32 cellular contexts compared by ENCODE assay signal in genomic region chr2:173584000-173584399, GRCh38.
"Had no signal": no experiment of that assay in that cellular context is flagged by ENCODE, and none has a peak within 500 bp of the region (broad histone marks: within the 10 kb centered on the region; RNA-seq: fewer than 3 reads in every experiment).

No MANE protein-coding gene starts in this region.

- H3K27ac ChIP-seq: adrenal gland, ascending aorta, body of pancreas, brain microvascular endothelial cell, breast epithelium, cardiac muscle cell had no signal

- H3K4me1 ChIP-seq: adrenal gland, ascending aorta, breast epithelium had no signal

- FAIRE-seq: astrocyte, colon had no signal

- DNase-seq: activated effector memory CD4-positive, alpha-beta T cell treated with anti-CD3 and anti-CD28 coated beads, Interleukin-2, amount 50 U/mL, for 16 hours; activated effector memory CD4-positive, alpha-beta T cell treated with Interleukin-2 at 50 U/mL for 16 hours; activated gamma-delta T cell; activated gamma-delta T cell treated with Interleukin-2 at 50 U/mL for 16 hours; activated naive CD4-positive, alpha-beta T cell; activated naive CD4-positive, alpha-beta T cell treated with anti-CD3 and anti-CD28 coated beads for 36 hours; activated naive CD4-positive, alpha-beta T cell treated with anti-CD3 and anti-CD28 coated beads, Interleukin-2, amount 10 ng/mL, durations not matched to agents 7 days and 5 days; activated naive CD4-positive, alpha-beta T cell treated with anti-CD3 and anti-CD28 coated beads, Interleukin-2, amount 50 U/mL, for 16 hours; activated naive CD4-positive, alpha-beta T cell treated with Interleukin-2 at 50 U/mL for 16 hours; activated naive CD8-positive, alpha-beta T cell treated with anti-CD3 and anti-CD28 coated beads for 36 hours; activated naive CD8-positive, alpha-beta T cell treated with anti-CD3 and anti-CD28 coated beads, Interleukin-2, amount 10 ng/mL, durations not matched to agents 7 days and 5 days; activated naive CD8-positive, alpha-beta T cell treated with anti-CD3 and anti-CD28 coated beads, Interleukin-2, amount 50 U/mL, for 24 hours; activated T-cell treated with anti-CD3 and anti-CD28 coated beads, Interleukin-2, amount 50 U/mL, for 4 hours; activated T-cell treated with anti-CD3 and anti-CD28 coated beads, Interleukin-2, amount 50 U/mL, for 48 hours; activated T-cell treated with anti-CD3 and anti-CD28 coated beads, Interleukin-2, amount 50 U/mL, for 72 hours; adrenal gland; amniotic stem cell; amygdala; anterior cingulate cortex; aorta; body of pancreas; brain microvascular endothelial cell; caudate nucleus; central memory CD4-positive, alpha-beta T cell; cerebellar nuclear complex had no signal

- H3K27me3 ChIP-seq: ascending aorta, body of pancreas, brain microvascular endothelial cell, breast epithelium, cardiac muscle cell had no signal

- H3K4me3 ChIP-seq: adrenal gland, ascending aorta, body of pancreas, breast epithelium, cardiac muscle cell had no signal

- H3K36me3 ChIP-seq: adrenal gland, ascending aorta, brain microvascular endothelial cell, breast epithelium, cardiac muscle cell had no signal

- ATAC-seq: activated naive CD4-positive, alpha-beta T cell treated with anti-CD3 and anti-CD28 coated beads, Interleukin-2, amount 50 U/mL, for 72 hours; activated naive CD8-positive, alpha-beta T cell treated with anti-CD3 and anti-CD28 coated beads, Interleukin-2, amount 50 U/mL, for 24 hours; activated T-cell treated with anti-CD3 and anti-CD28 coated beads, Interleukin-2, amount 50 U/mL, for 4 hours; activated T-cell treated with anti-CD3 and anti-CD28 coated beads, Interleukin-2, amount 50 U/mL, for 72 hours; activated T-helper 17 cell treated with anti-CD3 and anti-CD28 coated beads, Interleukin-2, amount 50 U/mL, for 72 hours; body of pancreas had no signal

- H3K9me3 ChIP-seq: adrenal gland, ascending aorta, body of pancreas, breast epithelium had no signal
